ENCODE assay signal across 10 cellular contexts in the genomic region with DNA sequence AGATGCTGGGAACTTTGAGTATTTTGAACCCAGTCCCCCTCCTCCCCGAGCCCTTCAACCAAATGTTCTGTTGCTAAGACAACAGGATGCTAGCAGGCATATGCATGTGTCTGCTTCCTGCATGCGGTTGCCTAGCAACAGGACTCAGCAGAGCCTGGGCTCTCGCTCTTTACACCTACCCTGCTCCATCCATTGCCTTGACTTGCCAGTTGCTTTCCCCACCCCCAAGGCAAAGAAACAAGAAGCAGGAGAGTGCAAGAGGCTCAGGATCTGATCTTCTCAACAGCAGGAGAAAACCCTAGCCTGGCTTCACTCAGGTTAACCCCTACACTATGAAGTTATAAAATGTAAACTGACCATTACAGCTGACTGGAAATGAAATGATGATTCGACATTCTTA.
A peak's percentile ranks its signal among the peaks of the same experiment; 100 is the strongest.
DNase-seq lines count a peak whose midpoint lies in the region; ATAC-seq and TF ChIP-seq lines count a peak whose summit lies in the region.
"Had no signal": no experiment of that assay in that cellular context is flagged by ENCODE, and none has a peak within 500 bp of the region (broad histone marks: within the 10 kb centered on the region; RNA-seq: fewer than 3 reads in every experiment).

No MANE protein-coding gene starts in this region.

- no peak for TF ChIP-seq POLR2A in GM18505 (IDR thresholded peaks at IDR 0.05; ENCODE audit: borderline replicate concordance, extremely low read depth, insufficient read depth, insufficient read length)

- no peaks in the 10 kb centered on the region for H3K4me1 ChIP-seq in iPS DF 6.9 (ENCODE audit: control insufficient read depth, insufficient read depth, low read length)
- H3K4me1 ChIP-seq: parathyroid adenoma had no signal

- no peaks in the 10 kb centered on the region for H3K9me3 ChIP-seq in iPS DF 6.9 (ENCODE audit: control insufficient read depth, insufficient read depth, low read length)

- H3K27ac ChIP-seq in iPS DF 6.9 (ENCODE audit: low read length): no peak overlapping the region
- H3K27ac ChIP-seq: parathyroid adenoma had no signal

- DNase-seq in NCI-H2196 (lab: John Stamatoyannopoulos, UW; ENCODE audit: unreplicated experiment) (peak; percentile 84), iPS DF 6.9 (ENCODE audit: low read depth, low spot score) (peak; percentile 52), OCI-M1 (lab: John Stamatoyannopoulos, UW) (no peak), SKM-1 (lab: John Stamatoyannopoulos, UW; ENCODE audit: unreplicated experiment) (no peak)
- DNase-seq in stimulated activated CD4-positive, alpha-beta T cell treated with anti-CD3 and anti-CD28 coated beads, Interleukin-2, amount 100 ng/mL, for 48 hours: no peak
- DNase-seq: activated T-cell treated with anti-CD3 and anti-CD28 coated beads, Interleukin-2, amount 50 U/mL, for 1 hour had no signal

- ATAC-seq in GM18520 (IDR thresholded peaks at IDR 0.05; ENCODE audit: unreplicated experiment) (peak; percentile 78), HG02763 (IDR thresholded peaks at IDR 0.05; ENCODE audit: unreplicated experiment) (peak; percentile 45), GM18505 (IDR thresholded peaks at IDR 0.05; ENCODE audit: unreplicated experiment) (no peak)

- H3K36me3 ChIP-seq in iPS DF 6.9 (ENCODE audit: control insufficient read depth, insufficient read depth, low read length): no peaks in the 10 kb centered on the region; the same call in 1 of the 2 replicates

- H3K4me3 ChIP-seq in iPS DF 6.9 (ENCODE audit: low read length): no peak overlapping the region

- no CpG with 5 or more reads among the region's 4 CpGs for WGBS in iPS DF 6.9 (ENCODE audit: insufficient coverage, insufficient read length)

- no peaks in the 10 kb centered on the region for H3K27me3 ChIP-seq in iPS DF 6.9 (ENCODE audit: control insufficient read depth, insufficient read depth, low read length)

Comparison
In these comparisons a context has a peak if more than half of its experiments do, and no peak if none do; other contexts are left out.
1. DNase-seq: peak in NCI-H2196 (single experiment) and iPS DF 6.9 (single experiment); none in OCI-M1 (single experiment), SKM-1 (single experiment) and stimulated activated CD4-positive, alpha-beta T cell treated with anti-CD3 and anti-CD28 coated beads, Interleukin-2, amount 100 ng/mL, for 48 hours (0 of 2).